20 cellular contexts compared by ENCODE assay signal in genomic region chr20:58133020-58133419, GRCh38.
A peak's percentile ranks its signal among the peaks of the same experiment; 100 is the strongest.
DNase-seq lines count a peak whose midpoint lies in the region; ATAC-seq and TF ChIP-seq lines count a peak whose summit lies in the region.
"Had no signal": no experiment of that assay in that cellular context is flagged by ENCODE, and none has a peak within 500 bp of the region (broad histone marks: within the 10 kb centered on the region; RNA-seq: fewer than 3 reads in every experiment).

No MANE protein-coding gene starts in this region.

- H3K9me3 ChIP-seq in A673 (ENCODE audit: low read depth, low read length, poor library complexity, severe bottlenecking) (no peaks in the 10 kb centered on the region), testis (no peaks in the 10 kb centered on the region)
- H3K9me3 ChIP-seq: breast epithelium, MG63, sigmoid colon, uterus had no signal

- H3K4me3 ChIP-seq in choroid plexus epithelial cell (ENCODE audit: low read depth, low read length) (no peak overlapping the region), A673 (ENCODE audit: low read depth, low read length, poor library complexity, severe bottlenecking) (no peak overlapping the region), testis (no peak overlapping the region)
- H3K4me3 ChIP-seq: breast epithelium, MG63, sigmoid colon, uterus had no signal

- BruUV-seq in A673 (replicated peaks; lab: Mats Ljungman, UMichigan), result no TSS peak

- TF ChIP-seq POLR2A in testis (IDR thresholded peaks at IDR 0.05), result no peak

- TF ChIP-seq CTCF in choroid plexus epithelial cell (conservative IDR thresholded peaks at IDR 0.05; ENCODE audit: low read depth, low read length), result no peak
- TF ChIP-seq CTCF in A673 (conservative IDR thresholded peaks at IDR 0.05; ENCODE audit: low read depth, low read length), result no peak
- TF ChIP-seq CTCF in testis (IDR thresholded peaks at IDR 0.05), result no peak

- 77 to 81% methylated on average over 4 of the region's 4 CpGs for WGBS in testis, 2 donors

- DNase-seq in D341Med (ENCODE audit: low spot score), result peak; percentile 10
- DNase-seq in LoVo (ENCODE audit: low spot score), result peak; percentile 9
- DNase-seq in choroid plexus epithelial cell (ENCODE audit: low read depth), result peak; percentile 13
- peak; percentile 4 for DNase-seq in renal cortical epithelial cell (ENCODE audit: low read depth)
- DNase-seq in dermis blood vessel endothelial cell, result no peak
- no peak for DNase-seq in A673 (ENCODE audit: low spot score)
- no peak for DNase-seq in testis
- DNase-seq: activated B cell treated with CpG ODN at 0.5 μM for 24 hours; activated CD8-positive, alpha-beta T cell treated with anti-CD3 and anti-CD28 coated beads, Interleukin-2, amount 10 ng/mL, durations not matched to agents 7 days and 5 days; activated naive CD8-positive, alpha-beta T cell treated with anti-CD3 and anti-CD28 coated beads for 36 hours; activated T-cell treated with anti-CD3 and anti-CD28 coated beads, Interleukin-2, amount 50 U/mL, for 72 hours; CD8-positive, alpha-beta T cell; MG63; NCI-H1694; NCI-H2227 treated with DMSO at 0.1 percent for 48 hours; sigmoid colon; stimulated activated naive CD8-positive, alpha-beta T cell treated with anti-CD3 and anti-CD28 coated beads, Interleukin-15, Interleukin-2, amounts not matched to agents 100 U/mL and 50 U/mL, for 24 hours; uterus had no signal

- ATAC-seq in GM19395 (IDR thresholded peaks at IDR 0.05; ENCODE audit: unreplicated experiment), result no peak
- ATAC-seq: activated CD8-positive, alpha-beta T cell treated with anti-CD3 and anti-CD28 coated beads, Interleukin-2, amount 10 ng/mL, durations not matched to agents 7 days and 5 days; activated T-cell treated with anti-CD3 and anti-CD28 coated beads, Interleukin-2, amount 50 U/mL, for 72 hours; CD8-positive, alpha-beta T cell; stimulated activated naive CD8-positive, alpha-beta T cell treated with anti-CD3 and anti-CD28 coated beads, Interleukin-15, Interleukin-2, amounts not matched to agents 100 U/mL and 50 U/mL, for 24 hours had no signal

- H3K27ac ChIP-seq in A673 (ENCODE audit: low read depth, low read length, poor library complexity, severe bottlenecking) (no peak overlapping the region), testis (no peak overlapping the region)
- H3K27ac ChIP-seq: breast epithelium had no signal

- intact Hi-C loops in A673 (cut with micrococcal nuclease; ENCODE audit: unreplicated experiment), result no loop called here
- intact Hi-C loops in testis (cut with DNase I; ENCODE audit: low total_unique reads), result no loop called here

- CTCF ChIA-PET in A673 (lab: Charles Lee), result no interaction called here

- POLR2A ChIA-PET in A673 (lab: Charles Lee; ENCODE audit: low non-redundant PET), result no interaction called here

- peaks cover 43% of the 10 kb centered on the region for H3K27me3 ChIP-seq in A673 (replicated peaks; ENCODE audit: insufficient read depth, low read depth, low read length, poor library complexity)
- H3K27me3 ChIP-seq in testis, result no peaks in the 10 kb centered on the region
- H3K27me3 ChIP-seq: MG63, uterus had no signal

- H3K4me1 ChIP-seq in A673 (ENCODE audit: insufficient read depth, low read length, poor library complexity, severe bottlenecking) (no peaks in the 10 kb centered on the region), testis (peaks cover 5% of the 10 kb centered on the region)

- no peaks in the 10 kb centered on the region for H3K36me3 ChIP-seq in A673 (ENCODE audit: insufficient read depth, low read length, poor library complexity, severe bottlenecking)
- no peaks in the 10 kb centered on the region for H3K36me3 ChIP-seq in testis (ENCODE audit: low read depth, missing control alignments)
- H3K36me3 ChIP-seq: breast epithelium, MG63, sigmoid colon, uterus had no signal

Comparison
In these comparisons a context has a peak if more than half of its experiments do, and no peak if none do; other contexts are left out.
1. DNase-seq: peak in D341Med (single experiment), LoVo (single experiment), choroid plexus epithelial cell (single experiment) and renal cortical epithelial cell (single experiment); none in dermis blood vessel endothelial cell (single experiment), A673 (single experiment) and testis (single experiment).